ENCODE assay signal across 2 cellular contexts in the genomic region with DNA sequence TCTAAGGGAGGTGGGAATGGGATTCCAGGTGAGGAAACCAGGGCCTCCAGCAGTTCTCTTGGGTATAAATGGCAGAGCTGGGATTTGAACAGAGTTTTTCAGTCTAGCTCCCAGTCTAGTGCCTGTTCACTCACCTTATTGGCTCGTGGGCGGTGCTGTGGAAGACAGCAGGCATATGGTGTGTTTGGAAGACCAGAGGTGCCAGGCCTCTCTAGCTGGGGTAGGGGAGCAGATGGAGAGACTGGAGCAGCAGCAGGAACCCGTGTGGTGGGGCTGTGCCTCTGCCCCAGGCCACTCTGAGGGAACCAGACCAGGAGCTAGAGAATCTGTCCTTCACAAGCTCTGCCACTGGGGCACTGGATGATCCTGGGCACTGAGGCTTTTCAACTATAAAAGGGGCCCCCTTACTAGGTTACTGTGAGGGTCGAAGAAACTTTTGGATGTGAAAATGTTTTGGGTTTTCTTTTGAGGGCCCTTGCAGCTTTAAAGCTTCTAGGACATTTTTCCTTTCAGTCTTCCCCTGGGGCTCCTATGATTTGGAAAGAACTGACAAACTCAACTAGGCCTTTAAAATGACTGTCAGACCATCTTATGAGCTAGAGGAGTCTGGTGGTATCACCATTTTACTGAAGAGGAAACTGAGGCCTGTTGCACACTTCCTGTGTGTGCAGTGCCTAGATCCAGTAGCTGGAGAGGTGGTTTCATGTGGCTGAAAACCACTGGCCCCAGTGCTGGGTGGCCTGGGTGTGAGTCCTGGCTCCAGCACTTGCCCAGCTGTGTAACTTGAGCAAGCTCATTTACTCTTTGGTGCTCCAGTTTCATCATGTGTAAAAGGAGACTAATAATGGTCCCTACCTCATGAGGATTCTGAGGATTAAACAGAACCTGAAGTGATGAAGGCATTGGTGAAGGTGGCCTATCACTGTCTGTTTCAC.
TF ChIP-seq lines count a peak whose summit lies in the region.

No MANE protein-coding gene starts in this region.

TF ChIP-seq in HEK293, 187 proteins besides CTCF, POLR2A, EP300 and RAD21:
- no peak for TF ChIP-seq ZNF394 (tag by site-specific recombination; IDR thresholded peaks at IDR 0.05; ENCODE audit: borderline replicate concordance)
- 0 out of 2 replicates have a peak, but pooled peaks have one; percentile 7 for TF ChIP-seq ZFHX2 (tag by site-specific recombination; conservative IDR thresholded peaks at IDR 0.05)

TF ChIP-seq in H1, 55 proteins besides CTCF, POLR2A, EP300 and RAD21:
- TF ChIP-seq POU5F1 (IDR thresholded peaks at IDR 0.05; ENCODE audit: low read depth, low read length) (no peak), SRF (IDR thresholded peaks at IDR 0.05; ENCODE audit: low read depth, low read length) (no peak), SAP30 (IDR thresholded peaks at IDR 0.05; ENCODE audit: insufficient read depth, insufficient replicate concordance, low read length) (no peak), SP1 (IDR thresholded peaks at IDR 0.05; ENCODE audit: low read depth, low read length) (no peak), CHD2 (IDR thresholded peaks at IDR 0.05; ENCODE audit: low read length) (no peak), CEBPB (IDR thresholded peaks at IDR 0.05; ENCODE audit: low read depth, low read length) (no peak), FOSL1 (IDR thresholded peaks at IDR 0.05; ENCODE audit: insufficient read depth, low read depth, low read length) (no peak), KDM4A (IDR thresholded peaks at IDR 0.05; ENCODE audit: low read depth, low read length, severe bottlenecking) (no peak), EZH2 (IDR thresholded peaks at IDR 0.05; ENCODE audit: low read depth, low read length, severe bottlenecking) (no peak), TAF7 (optimal IDR thresholded peaks at IDR 0.05; ENCODE audit: borderline replicate concordance, low read depth, low read length) (no peak), KDM1A (IDR thresholded peaks at IDR 0.05; ENCODE audit: borderline replicate concordance, low read length) (no peak), PHF8 (conservative IDR thresholded peaks at IDR 0.05; ENCODE audit: low read depth, low read length) (no peak)
